In the genomic region with DNA sequence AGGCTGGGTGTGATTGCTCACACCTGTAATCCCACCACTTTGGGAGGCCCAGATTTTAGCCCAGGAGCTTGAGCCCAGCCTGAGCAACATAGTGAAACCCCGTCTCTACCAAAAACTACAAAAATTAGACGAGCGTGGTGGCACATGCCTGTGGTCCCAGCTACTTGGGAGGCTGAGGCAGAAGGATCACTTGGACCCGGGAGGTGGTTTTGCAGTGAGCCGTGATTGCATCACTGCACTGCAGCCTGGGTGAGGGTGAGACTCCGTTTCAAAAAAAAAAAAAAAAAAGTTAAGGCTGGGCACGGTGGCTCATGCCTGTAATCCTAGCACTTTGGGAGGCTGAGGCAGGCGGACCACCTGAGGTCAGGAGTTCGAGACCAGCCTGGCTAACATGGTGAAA, we compare ENCODE assay signal across 3 cellular contexts. TPM values are rescaled to one million over a fixed set of nuclear protein-coding genes. Genes with fewer than 3 reads are reported as not detected.
"Had no signal": no experiment of that assay in that cellular context is flagged by ENCODE, and none has a peak within 500 bp of the region (broad histone marks: within the 10 kb centered on the region; RNA-seq: fewer than 3 reads in every experiment).

No MANE protein-coding gene starts in this region.

RNA-seq across cellular contexts. Expression of a gene that starts 43.3 kb away (rescaled TPM):
- total RNA-seq: naive thymus-derived CD8-positive, alpha-beta T cell; occipital lobe; pulmonary artery endothelial cell had no signal
- polyA plus RNA-seq: naive thymus-derived CD8-positive, alpha-beta T cell had no signal
